ENCODE assay signal across 19 cellular contexts in genomic region chrX:148228521-148228920, GRCh38.
DNase-seq lines count a peak whose midpoint lies in the region; ATAC-seq and TF ChIP-seq lines count a peak whose summit lies in the region.
"Had no signal": no experiment of that assay in that cellular context is flagged by ENCODE, and none has a peak within 500 bp of the region (broad histone marks: within the 10 kb centered on the region; RNA-seq: fewer than 3 reads in every experiment).

No MANE protein-coding gene starts in this region.

- TF ChIP-seq CTCF in Loucy (conservative IDR thresholded peaks at IDR 0.05; ENCODE audit: low read length) (no peak), Caco-2 (IDR thresholded peaks at IDR 0.05; ENCODE audit: insufficient read depth in 1 of 2, low read depth in 1 of 2, low read length in 1 of 2, severe bottlenecking in 1 of 2, unreplicated experiment in 1 of 2) (no peak)

- H2AFZ ChIP-seq in Loucy (ENCODE audit: low read length) = peak overlapping the region; percentile 30; the same call in 1 of the 2 replicates

- no peaks in the 10 kb centered on the region for H3K36me3 ChIP-seq in Loucy (ENCODE audit: insufficient read depth, low read length)
- H3K36me3 ChIP-seq in Caco-2 (ENCODE audit: control insufficient read depth, insufficient read depth, low read length) = no peaks in the 10 kb centered on the region
- H3K36me3 ChIP-seq: BE2C, BLaER1 had no signal

- H3K4me1 ChIP-seq in Loucy (ENCODE audit: insufficient read depth, low read length, poor library complexity, severe bottlenecking) (peaks cover 7% of the 10 kb centered on the region), Caco-2 (no peaks in the 10 kb centered on the region)
- H3K4me1 ChIP-seq: BE2C, BLaER1 had no signal

- H3K9me3 ChIP-seq in Loucy (ENCODE audit: insufficient read depth, low read depth, low read length) (no peaks in the 10 kb centered on the region), Caco-2 (no peaks in the 10 kb centered on the region)
- H3K9me3 ChIP-seq: BE2C had no signal

- no peaks in the 10 kb centered on the region for H3K79me2 ChIP-seq in Loucy (ENCODE audit: insufficient read depth, low read length)

- POLR2A ChIA-PET in Caco-2 (lab: Charles Lee) = no interaction called here

- H3K9me3 Mint-ChIP-seq in memory B cell = no peaks in the 10 kb centered on the region
- H3K9me3 Mint-ChIP-seq in Caco-2 (ENCODE audit: unreplicated experiment) = no peaks in the 10 kb centered on the region
- H3K9me3 Mint-ChIP-seq: CD8-positive, alpha-beta memory T cell had no signal

- no peak for ATAC-seq in memory B cell (ENCODE audit: low read depth)

- H4K20me1 ChIP-seq in Loucy (ENCODE audit: insufficient read depth, low read length, poor library complexity, severe bottlenecking) = no peaks in the 10 kb centered on the region
- H4K20me1 ChIP-seq: BLaER1 had no signal

- H3K9me2 ChIP-seq in Loucy (replicated peaks; ENCODE audit: low read depth, low read length) = no peaks in the 10 kb centered on the region

- H3K4me3 Mint-ChIP-seq in memory B cell (no peak overlapping the region), Caco-2 (ENCODE audit: unreplicated experiment) (no peak overlapping the region)
- H3K4me3 Mint-ChIP-seq: CD14-positive monocyte; CD4-positive, alpha-beta memory T cell; CD4-positive, CD25-positive, alpha-beta regulatory T cell; CD8-positive, alpha-beta memory T cell had no signal

- H3K4me3 ChIP-seq in Loucy (ENCODE audit: low read length, poor library complexity, severe bottlenecking) (no peak overlapping the region), Caco-2 (ENCODE audit: low read depth, low read length) (no peak overlapping the region)
- H3K4me3 ChIP-seq: BLaER1 had no signal

- H3K36me3 Mint-ChIP-seq in memory B cell (no peaks in the 10 kb centered on the region), Caco-2 (ENCODE audit: insufficient read depth, unreplicated experiment) (no peaks in the 10 kb centered on the region)
- H3K36me3 Mint-ChIP-seq: CD14-positive monocyte; CD8-positive, alpha-beta memory T cell had no signal

- intact Hi-C loops in Caco-2 (cut with micrococcal nuclease; ENCODE audit: unreplicated experiment) = no loop called here

- CTCF ChIA-PET in Caco-2 (lab: Charles Lee) = no interaction called here

- DNase-seq in NCI-H526 treated with DMSO at 0.1 percent for 48 hours (lab: John Stamatoyannopoulos, UW) (peak; percentile 23), memory B cell (ENCODE audit: low spot score in 2 of 2) (no peak), Caco-2 (no peak)
- no peak for DNase-seq in effector CD4-positive, alpha-beta T cell
- DNase-seq in stimulated activated CD4-positive, alpha-beta T cell treated with anti-CD3 and anti-CD28 coated beads, Interleukin-12 subunit alpha, Interleukin-12 subunit beta, amount 100 ng/mL, for 4 hours = no peak
- DNase-seq: 8988T; ACHN; BE2C; C1 segment of cervical spinal cord; Calu3; CD4-positive, alpha-beta memory T cell; CD4-positive, CD25-positive, alpha-beta regulatory T cell; CD8-positive, alpha-beta memory T cell; COR-L47; DMS79 treated with DMSO at 0.1 percent for 48 hours; GF-D8 had no signal

- no peaks in the 10 kb centered on the region for H3K27me3 ChIP-seq in Loucy (ENCODE audit: insufficient read depth, low read length, poor library complexity, severe bottlenecking)
- H3K27me3 ChIP-seq in Caco-2 (replicated peaks; ENCODE audit: control insufficient read depth, insufficient read depth, low read length) = no peaks in the 10 kb centered on the region
- H3K27me3 ChIP-seq: BE2C, BLaER1 had no signal

- H3K9ac ChIP-seq in Loucy (ENCODE audit: low read depth, low read length, poor library complexity, severe bottlenecking) = no peak overlapping the region
- H3K9ac ChIP-seq: BLaER1 had no signal

- H3F3A ChIP-seq in Loucy (ENCODE audit: low read depth) = no peaks in the 10 kb centered on the region

- H3K4me1 Mint-ChIP-seq in memory B cell (no peaks in the 10 kb centered on the region), Caco-2 (ENCODE audit: low read depth, unreplicated experiment) (no peaks in the 10 kb centered on the region)
- H3K4me1 Mint-ChIP-seq: CD14-positive monocyte; CD8-positive, alpha-beta memory T cell had no signal

- BruUV-seq in Caco-2 (replicated peaks; lab: Mats Ljungman, UMichigan) = no TSS peak

- H3K27ac Mint-ChIP-seq in memory B cell (peak overlapping the region; percentile 4), Caco-2 (ENCODE audit: unreplicated experiment) (no peak overlapping the region)
- H3K27ac Mint-ChIP-seq: CD14-positive monocyte; CD4-positive, alpha-beta memory T cell; CD8-positive, alpha-beta memory T cell had no signal

- H3K4me2 ChIP-seq in Loucy (ENCODE audit: low read depth, low read length, poor library complexity, severe bottlenecking) = no peak overlapping the region
- H3K4me2 ChIP-seq: BLaER1 had no signal

- H3K27me3 Mint-ChIP-seq in memory B cell (peaks cover 4% of the 10 kb centered on the region), Caco-2 (ENCODE audit: insufficient read depth, unreplicated experiment) (no peaks in the 10 kb centered on the region)
- H3K27me3 Mint-ChIP-seq: CD4-positive, alpha-beta memory T cell had no signal
